In genomic region chr4:4248036-4248884, GRCh38 we compare ENCODE assay signal across 1 cellular context.
TF ChIP-seq lines count a peak whose summit lies in the region.

A gene with protein sequence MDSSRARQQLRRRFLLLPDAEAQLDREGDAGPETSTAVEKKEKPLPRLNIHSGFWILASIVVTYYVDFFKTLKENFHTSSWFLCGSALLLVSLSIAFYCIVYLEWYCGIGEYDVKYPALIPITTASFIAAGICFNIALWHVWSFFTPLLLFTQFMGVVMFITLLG (minus strand): TSS chr4:4248223. CDS start chr4:4248202, 21 bp downstream.

TF ChIP-seq in K562, 482 proteins besides CTCF, POLR2A, EP300 and RAD21 (continued from another document and continues in another):
- TF ChIP-seq PATZ1 (CRISPR knock-in tag; IDR thresholded peaks at IDR 0.05; ENCODE audit: borderline replicate concordance) (no peak), SMARCA4 (IDR thresholded peaks at IDR 0.05) (no peak), TSC22D4 (tag; IDR thresholded peaks at IDR 0.05) (no peak), ZNF121 (CRISPR knock-in tag; conservative IDR thresholded peaks at IDR 0.05) (no peak), ZNF76 (CRISPR knock-in tag; IDR thresholded peaks at IDR 0.05; ENCODE audit: borderline replicate concordance) (no peak), SAFB2 (IDR thresholded peaks at IDR 0.05; ENCODE audit: borderline replicate concordance, low read depth, low read length, severe bottlenecking) (no peak), TAF7 (tag; IDR thresholded peaks at IDR 0.05) (peak; percentile 83), HMG20B (CRISPR knock-in tag; IDR thresholded peaks at IDR 0.05) (no peak), POLR2G (IDR thresholded peaks at IDR 0.05; ENCODE audit: low read depth, low read length) (peak; percentile 98), ZNF668 (CRISPR knock-in tag; IDR thresholded peaks at IDR 0.05) (no peak), DACH1 (IDR thresholded peaks at IDR 0.05; ENCODE audit: partially characterized antibody) (peak; percentile 46), SNIP1 (IDR thresholded peaks at IDR 0.05; ENCODE audit: low read depth) (no peak), IFI16 (CRISPR knock-in tag; IDR thresholded peaks at IDR 0.05) (no peak), SRF (CRISPR knock-in tag; IDR thresholded peaks at IDR 0.05) (no peak), CREB1 (IDR thresholded peaks at IDR 0.05) (peak; percentile 93), CREB1 (CRISPR knock-in tag; IDR thresholded peaks at IDR 0.05) (peak; percentile 96), SMARCA5 (IDR thresholded peaks at IDR 0.05) (no peak), ARID4B (CRISPR knock-in tag; IDR thresholded peaks at IDR 0.05) (peak; percentile 74; the same call in 1 of the 2 replicates), POLR2H (tag; IDR thresholded peaks at IDR 0.05; ENCODE audit: low read depth) (peak; percentile 86), NR2C1 (IDR thresholded peaks at IDR 0.05) (peak; percentile 28; the same call in 1 of the 2 replicates), NR2C1 (tag; IDR thresholded peaks at IDR 0.05) (no peak), XRCC4 (IDR thresholded peaks at IDR 0.05; ENCODE audit: extremely low read depth, insufficient read depth, insufficient read length) (no peak), ZC3H4 (CRISPR knock-in tag; IDR thresholded peaks at IDR 0.05; ENCODE audit: borderline replicate concordance) (no peak), ZNF696 (CRISPR knock-in tag; conservative IDR thresholded peaks at IDR 0.05) (no peak), ZNF785 (CRISPR knock-in tag; IDR thresholded peaks at IDR 0.05) (no peak), BCOR (IDR thresholded peaks at IDR 0.05) (no peak)
- TF ChIP-seq, protein P1, sequence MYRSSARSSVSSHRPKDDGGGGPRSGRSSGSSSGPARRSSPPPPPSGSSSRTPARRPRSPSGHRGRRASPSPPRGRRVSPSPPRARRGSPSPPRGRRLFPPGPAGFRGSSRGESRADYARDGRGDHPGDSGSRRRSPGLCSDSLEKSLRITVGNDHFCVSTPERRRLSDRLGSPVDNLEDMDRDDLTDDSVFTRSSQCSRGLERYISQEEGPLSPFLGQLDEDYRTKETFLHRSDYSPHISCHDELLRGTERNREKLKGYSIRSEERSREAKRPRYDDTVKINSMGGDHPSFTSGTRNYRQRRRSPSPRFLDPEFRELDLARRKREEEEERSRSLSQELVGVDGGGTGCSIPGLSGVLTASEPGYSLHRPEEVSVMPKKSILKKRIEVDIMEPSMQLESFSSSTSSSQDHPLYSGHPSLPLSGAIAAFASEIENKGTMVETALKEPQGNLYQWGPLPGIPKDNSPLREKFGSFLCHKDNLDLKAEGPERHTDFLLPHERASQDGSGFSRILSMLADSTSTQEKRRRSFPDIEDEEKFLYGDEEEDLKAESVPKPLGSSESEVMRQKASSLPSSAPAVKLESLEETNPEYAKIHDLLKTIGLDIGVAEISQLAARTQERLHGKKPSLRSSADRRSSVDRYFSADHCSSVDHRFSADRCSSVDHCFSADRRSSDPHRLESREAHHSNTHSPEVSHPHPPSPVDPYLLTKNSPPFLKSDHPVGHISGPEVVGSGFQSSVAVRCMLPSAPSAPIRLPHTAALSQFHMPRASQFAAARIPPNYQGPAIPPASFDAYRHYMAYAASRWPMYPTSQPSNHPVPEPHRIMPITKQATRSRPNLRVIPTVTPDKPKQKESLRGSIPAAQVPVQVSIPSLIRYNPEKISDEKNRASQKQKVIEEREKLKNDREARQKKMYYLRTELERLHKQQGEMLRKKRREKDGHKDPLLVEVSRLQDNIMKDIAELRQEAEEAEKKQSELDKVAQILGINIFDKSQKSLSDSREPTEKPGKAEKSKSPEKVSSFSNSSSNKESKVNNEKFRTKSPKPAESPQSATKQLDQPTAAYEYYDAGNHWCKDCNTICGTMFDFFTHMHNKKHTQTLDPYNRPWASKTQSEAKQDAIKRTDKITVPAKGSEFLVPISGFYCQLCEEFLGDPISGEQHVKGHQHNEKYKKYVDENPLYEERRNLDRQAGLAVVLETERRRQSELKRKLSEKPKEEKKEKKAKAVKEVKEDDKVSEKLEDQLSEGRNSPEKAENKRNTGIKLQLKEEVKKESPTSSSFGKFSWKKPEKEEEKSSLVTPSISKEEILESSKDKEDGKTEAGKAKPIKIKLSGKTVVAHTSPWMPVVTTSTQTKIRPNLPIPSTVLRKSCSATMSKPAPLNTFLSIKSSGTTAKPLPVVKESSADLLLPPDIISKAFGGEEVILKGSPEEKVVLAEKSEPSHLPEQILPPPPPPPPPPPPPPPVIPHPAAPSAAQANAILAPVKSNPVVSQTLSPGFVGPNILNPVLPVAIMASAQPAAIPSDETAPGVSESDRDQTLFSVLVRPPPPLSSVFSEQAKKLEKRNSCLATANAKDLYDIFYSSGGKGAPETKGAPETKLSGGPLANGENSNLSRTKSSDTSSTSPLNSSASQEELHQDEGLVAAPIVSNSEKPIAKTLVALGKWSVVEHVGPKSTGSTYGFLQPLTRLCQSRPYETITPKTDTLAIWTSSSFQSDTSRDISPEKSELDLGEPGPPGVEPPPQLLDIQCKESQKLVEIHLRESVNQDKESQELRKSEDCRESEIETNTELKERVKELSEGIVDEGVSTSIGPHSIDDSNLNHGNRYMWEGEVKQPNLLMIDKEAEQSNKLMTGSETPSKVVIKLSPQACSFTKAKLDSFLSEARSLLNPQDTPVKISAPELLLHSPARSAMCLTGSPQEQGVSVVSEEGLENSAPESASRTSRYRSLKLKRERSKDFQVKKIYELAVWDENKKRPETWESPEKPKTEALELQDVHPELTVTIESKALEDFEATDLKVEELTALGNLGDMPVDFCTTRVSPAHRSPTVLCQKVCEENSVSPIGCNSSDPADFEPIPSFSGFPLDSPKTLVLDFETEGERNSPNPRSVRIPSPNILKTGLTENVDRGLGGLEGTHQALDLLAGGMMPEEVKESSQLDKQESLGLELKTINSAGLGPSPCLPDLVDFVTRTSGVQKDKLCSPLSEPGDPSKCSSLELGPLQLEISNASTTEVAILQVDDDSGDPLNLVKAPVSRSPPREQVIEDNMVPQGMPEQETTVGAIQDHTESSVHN (IDR thresholded peaks at IDR 0.05; ENCODE audit: borderline replicate concordance in 1 of 2, low read depth in 1 of 2): no peak
- TF ChIP-seq, protein P2, sequence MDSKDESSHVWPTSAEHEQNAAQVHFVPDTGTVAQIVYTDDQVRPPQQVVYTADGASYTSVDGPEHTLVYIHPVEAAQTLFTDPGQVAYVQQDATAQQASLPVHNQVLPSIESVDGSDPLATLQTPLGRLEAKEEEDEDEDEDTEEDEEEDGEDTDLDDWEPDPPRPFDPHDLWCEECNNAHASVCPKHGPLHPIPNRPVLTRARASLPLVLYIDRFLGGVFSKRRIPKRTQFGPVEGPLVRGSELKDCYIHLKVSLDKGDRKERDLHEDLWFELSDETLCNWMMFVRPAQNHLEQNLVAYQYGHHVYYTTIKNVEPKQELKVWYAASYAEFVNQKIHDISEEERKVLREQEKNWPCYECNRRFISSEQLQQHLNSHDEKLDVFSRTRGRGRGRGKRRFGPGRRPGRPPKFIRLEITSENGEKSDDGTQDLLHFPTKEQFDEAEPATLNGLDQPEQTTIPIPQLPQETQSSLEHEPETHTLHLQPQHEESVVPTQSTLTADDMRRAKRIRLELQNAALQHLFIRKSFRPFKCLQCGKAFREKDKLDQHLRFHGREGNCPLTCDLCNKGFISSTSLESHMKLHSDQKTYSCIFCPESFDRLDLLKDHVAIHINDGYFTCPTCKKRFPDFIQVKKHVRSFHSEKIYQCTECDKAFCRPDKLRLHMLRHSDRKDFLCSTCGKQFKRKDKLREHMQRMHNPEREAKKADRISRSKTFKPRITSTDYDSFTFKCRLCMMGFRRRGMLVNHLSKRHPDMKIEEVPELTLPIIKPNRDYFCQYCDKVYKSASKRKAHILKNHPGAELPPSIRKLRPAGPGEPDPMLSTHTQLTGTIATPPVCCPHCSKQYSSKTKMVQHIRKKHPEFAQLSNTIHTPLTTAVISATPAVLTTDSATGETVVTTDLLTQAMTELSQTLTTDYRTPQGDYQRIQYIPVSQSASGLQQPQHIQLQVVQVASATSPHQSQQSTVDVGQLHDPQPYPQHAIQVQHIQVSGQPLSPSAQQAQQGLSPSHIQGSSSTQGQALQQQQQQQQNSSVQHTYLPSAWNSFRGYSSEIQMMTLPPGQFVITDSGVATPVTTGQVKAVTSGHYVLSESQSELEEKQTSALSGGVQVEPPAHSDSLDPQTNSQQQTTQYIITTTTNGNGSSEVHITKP (IDR thresholded peaks at IDR 0.05; ENCODE audit: partially characterized antibody): peak; percentile 50
- TF ChIP-seq, protein P3, sequence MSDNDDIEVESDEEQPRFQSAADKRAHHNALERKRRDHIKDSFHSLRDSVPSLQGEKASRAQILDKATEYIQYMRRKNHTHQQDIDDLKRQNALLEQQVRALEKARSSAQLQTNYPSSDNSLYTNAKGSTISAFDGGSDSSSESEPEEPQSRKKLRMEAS (CRISPR knock-in tag; IDR thresholded peaks at IDR 0.05): peak; percentile 47; the same call in 1 of the 2 replicates
- TF ChIP-seq, protein P4, sequence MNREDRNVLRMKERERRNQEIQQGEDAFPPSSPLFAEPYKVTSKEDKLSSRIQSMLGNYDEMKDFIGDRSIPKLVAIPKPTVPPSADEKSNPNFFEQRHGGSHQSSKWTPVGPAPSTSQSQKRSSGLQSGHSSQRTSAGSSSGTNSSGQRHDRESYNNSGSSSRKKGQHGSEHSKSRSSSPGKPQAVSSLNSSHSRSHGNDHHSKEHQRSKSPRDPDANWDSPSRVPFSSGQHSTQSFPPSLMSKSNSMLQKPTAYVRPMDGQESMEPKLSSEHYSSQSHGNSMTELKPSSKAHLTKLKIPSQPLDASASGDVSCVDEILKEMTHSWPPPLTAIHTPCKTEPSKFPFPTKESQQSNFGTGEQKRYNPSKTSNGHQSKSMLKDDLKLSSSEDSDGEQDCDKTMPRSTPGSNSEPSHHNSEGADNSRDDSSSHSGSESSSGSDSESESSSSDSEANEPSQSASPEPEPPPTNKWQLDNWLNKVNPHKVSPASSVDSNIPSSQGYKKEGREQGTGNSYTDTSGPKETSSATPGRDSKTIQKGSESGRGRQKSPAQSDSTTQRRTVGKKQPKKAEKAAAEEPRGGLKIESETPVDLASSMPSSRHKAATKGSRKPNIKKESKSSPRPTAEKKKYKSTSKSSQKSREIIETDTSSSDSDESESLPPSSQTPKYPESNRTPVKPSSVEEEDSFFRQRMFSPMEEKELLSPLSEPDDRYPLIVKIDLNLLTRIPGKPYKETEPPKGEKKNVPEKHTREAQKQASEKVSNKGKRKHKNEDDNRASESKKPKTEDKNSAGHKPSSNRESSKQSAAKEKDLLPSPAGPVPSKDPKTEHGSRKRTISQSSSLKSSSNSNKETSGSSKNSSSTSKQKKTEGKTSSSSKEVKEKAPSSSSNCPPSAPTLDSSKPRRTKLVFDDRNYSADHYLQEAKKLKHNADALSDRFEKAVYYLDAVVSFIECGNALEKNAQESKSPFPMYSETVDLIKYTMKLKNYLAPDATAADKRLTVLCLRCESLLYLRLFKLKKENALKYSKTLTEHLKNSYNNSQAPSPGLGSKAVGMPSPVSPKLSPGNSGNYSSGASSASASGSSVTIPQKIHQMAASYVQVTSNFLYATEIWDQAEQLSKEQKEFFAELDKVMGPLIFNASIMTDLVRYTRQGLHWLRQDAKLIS (CRISPR knock-in tag; IDR thresholded peaks at IDR 0.05): 0 out of 2 replicates have a peak, but pooled peaks have one; percentile 56
- TF ChIP-seq, protein P5, sequence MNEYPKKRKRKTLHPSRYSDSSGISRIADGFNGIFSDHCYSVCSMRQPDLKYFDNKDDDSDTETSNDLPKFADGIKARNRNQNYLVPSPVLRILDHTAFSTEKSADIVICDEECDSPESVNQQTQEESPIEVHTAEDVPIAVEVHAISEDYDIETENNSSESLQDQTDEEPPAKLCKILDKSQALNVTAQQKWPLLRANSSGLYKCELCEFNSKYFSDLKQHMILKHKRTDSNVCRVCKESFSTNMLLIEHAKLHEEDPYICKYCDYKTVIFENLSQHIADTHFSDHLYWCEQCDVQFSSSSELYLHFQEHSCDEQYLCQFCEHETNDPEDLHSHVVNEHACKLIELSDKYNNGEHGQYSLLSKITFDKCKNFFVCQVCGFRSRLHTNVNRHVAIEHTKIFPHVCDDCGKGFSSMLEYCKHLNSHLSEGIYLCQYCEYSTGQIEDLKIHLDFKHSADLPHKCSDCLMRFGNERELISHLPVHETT (CRISPR knock-in tag; conservative IDR thresholded peaks at IDR 0.05 in 1 of 2, IDR thresholded peaks at IDR 0.05 in 1 of 2): 0 out of 4 replicates have a peak, but pooled peaks of 1 of the 2 experiments have one; percentile 22
